In genomic region chr10:110036640-110037039, GRCh38 we compare ENCODE assay signal across 9 cellular contexts. TPM values are rescaled to one million over a fixed set of nuclear protein-coding genes. Genes with fewer than 3 reads are reported as not detected.
DNase-seq lines count a peak whose midpoint lies in the region; ATAC-seq, FAIRE-seq and TF ChIP-seq lines count a peak whose summit lies in the region.
"Had no signal": no experiment of that assay in that cellular context is flagged by ENCODE, and none has a peak within 500 bp of the region (broad histone marks: within the 10 kb centered on the region; RNA-seq: fewer than 3 reads in every experiment).

No MANE protein-coding gene starts in this region.

- intact Hi-C loops in activated CD4-positive, alpha-beta T cell treated with anti-CD3 and anti-CD28 coated beads, Interleukin-2, amount 10 ng/mL, durations not matched to agents 24 days and 14 days (cut with micrococcal nuclease): no loop called here

- H3K27ac Mint-ChIP-seq in activated CD4-positive, alpha-beta T cell treated with anti-CD3 and anti-CD28 coated beads, Interleukin-2, amount 10 ng/mL, durations not matched to agents 24 days and 14 days: no peak overlapping the region

- H3K4me1 Mint-ChIP-seq in activated CD4-positive, alpha-beta T cell treated with anti-CD3 and anti-CD28 coated beads, Interleukin-2, amount 10 ng/mL, durations not matched to agents 24 days and 14 days: peaks cover 43% of the 10 kb centered on the region

- peak; percentile 76 for FAIRE-seq in GM12891 (lab: Jason Lieb, UNC)

- H3K9me3 Mint-ChIP-seq in activated CD4-positive, alpha-beta T cell treated with anti-CD3 and anti-CD28 coated beads, Interleukin-2, amount 10 ng/mL, durations not matched to agents 24 days and 14 days: no peaks in the 10 kb centered on the region

- TF ChIP-seq POLR2A in GM12891 (IDR thresholded peaks at IDR 0.05; ENCODE audit: low read depth, low read length): no peak

- DNase-seq in GM12891 (ENCODE audit: insufficient read length, low spot score) (no peak), NCI-H446 treated with DMSO at 0.1 percent for 48 hours (lab: John Stamatoyannopoulos, UW) (no peak), NCI-H2196 treated with DMSO at 0.1 percent for 48 hours (lab: John Stamatoyannopoulos, UW; ENCODE audit: unreplicated experiment) (no peak), kidney tubule cell (ENCODE audit: low spot score) (no peak)
- no peak for DNase-seq in activated CD4-positive, alpha-beta T cell treated with anti-CD3 and anti-CD28 coated beads, Interleukin-2, amount 10 ng/mL, durations not matched to agents 24 days and 14 days
- DNase-seq: NCI-H2227 treated with DMSO at 0.1 percent for 48 hours had no signal

- ATAC-seq in GM19328 (IDR thresholded peaks at IDR 0.05; ENCODE audit: unreplicated experiment): peak; percentile 59
- peak; percentile 68 for ATAC-seq in HG02798 (IDR thresholded peaks at IDR 0.05; ENCODE audit: poor library complexity, unreplicated experiment)
- ATAC-seq in HG03558 (IDR thresholded peaks at IDR 0.05; ENCODE audit: extremely low read depth, unreplicated experiment): peak; percentile 84

- H3K36me3 Mint-ChIP-seq in activated CD4-positive, alpha-beta T cell treated with anti-CD3 and anti-CD28 coated beads, Interleukin-2, amount 10 ng/mL, durations not matched to agents 24 days and 14 days (ENCODE audit: low read depth): peaks cover 3% of the 10 kb centered on the region

- no peaks in the 10 kb centered on the region for H3K27me3 Mint-ChIP-seq in activated CD4-positive, alpha-beta T cell treated with anti-CD3 and anti-CD28 coated beads, Interleukin-2, amount 10 ng/mL, durations not matched to agents 24 days and 14 days

- no peak overlapping the region for H3K4me3 Mint-ChIP-seq in activated CD4-positive, alpha-beta T cell treated with anti-CD3 and anti-CD28 coated beads, Interleukin-2, amount 10 ng/mL, durations not matched to agents 24 days and 14 days

TF ChIP-seq in GM12891, 5 proteins besides CTCF, POLR2A, EP300 and RAD21:
- TF ChIP-seq POU2F2 (IDR thresholded peaks at IDR 0.05; ENCODE audit: low read depth, low read length) (no peak), PAX5 (IDR thresholded peaks at IDR 0.05; ENCODE audit: insufficient read depth, low read length, severe bottlenecking) (no peak), POLR2AphosphoS5 (IDR thresholded peaks at IDR 0.05; ENCODE audit: low read depth, low read length) (no peak), SPI1 (IDR thresholded peaks at IDR 0.05; ENCODE audit: low read depth, low read length) (no peak), TAF1 (IDR thresholded peaks at IDR 0.05; ENCODE audit: low read depth, low read length) (no peak)
TF ChIP-seq in GM12891: peak in this region for 0.

RNA-seq across cellular contexts. Expression of gene ADD3, which starts 28.9 kb away (rescaled TPM):
- polyA plus RNA-seq in GM12891 (2012; ENCODE audit: low read depth, missing spikeins): 18.9 TPM
- 28.4 and 28.9 TPM in 2 replicates for total RNA-seq in activated CD4-positive, alpha-beta T cell treated with anti-CD3 and anti-CD28 coated beads, Interleukin-2, amount 10 ng/mL, durations not matched to agents 24 days and 14 days
